Comparison of ENCODE assay signal across 1 cellular context in the genomic region with DNA sequence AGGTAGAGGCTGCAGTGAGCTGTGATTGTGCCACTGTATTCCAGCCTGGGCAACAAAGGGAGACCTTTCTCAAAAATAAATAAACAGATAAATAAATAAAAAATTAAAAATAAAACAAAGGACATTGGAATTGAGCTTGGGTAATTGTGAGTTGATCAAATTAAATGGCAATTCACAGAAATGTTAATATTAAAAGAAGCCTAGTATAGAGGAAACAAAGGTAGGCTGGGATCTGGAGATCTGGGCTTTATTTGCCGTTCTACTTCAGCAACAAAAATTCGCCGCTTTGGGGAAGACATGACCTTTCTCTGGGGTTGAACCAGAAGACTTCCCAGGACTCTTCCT.
TF ChIP-seq lines count a peak whose summit lies in the region.

No MANE protein-coding gene starts in this region.

TF ChIP-seq in GM23338, 12 proteins besides CTCF, POLR2A, EP300 and RAD21 (continued from another document):
- TF ChIP-seq ZNF114 (CRISPR knock-in tag; IDR thresholded peaks at IDR 0.05) = no peak
- no peak for TF ChIP-seq NANOG (IDR thresholded peaks at IDR 0.05; ENCODE audit: borderline replicate concordance)
- no peak for TF ChIP-seq POLR2AphosphoS5 (IDR thresholded peaks at IDR 0.05; ENCODE audit: low read depth)
- TF ChIP-seq JUNB (IDR thresholded peaks at IDR 0.05; ENCODE audit: unreplicated experiment) = no peak
- TF ChIP-seq EZH2phosphoT487 (IDR thresholded peaks at IDR 0.05; ENCODE audit: unreplicated experiment) = no peak
- TF ChIP-seq, protein P1, sequence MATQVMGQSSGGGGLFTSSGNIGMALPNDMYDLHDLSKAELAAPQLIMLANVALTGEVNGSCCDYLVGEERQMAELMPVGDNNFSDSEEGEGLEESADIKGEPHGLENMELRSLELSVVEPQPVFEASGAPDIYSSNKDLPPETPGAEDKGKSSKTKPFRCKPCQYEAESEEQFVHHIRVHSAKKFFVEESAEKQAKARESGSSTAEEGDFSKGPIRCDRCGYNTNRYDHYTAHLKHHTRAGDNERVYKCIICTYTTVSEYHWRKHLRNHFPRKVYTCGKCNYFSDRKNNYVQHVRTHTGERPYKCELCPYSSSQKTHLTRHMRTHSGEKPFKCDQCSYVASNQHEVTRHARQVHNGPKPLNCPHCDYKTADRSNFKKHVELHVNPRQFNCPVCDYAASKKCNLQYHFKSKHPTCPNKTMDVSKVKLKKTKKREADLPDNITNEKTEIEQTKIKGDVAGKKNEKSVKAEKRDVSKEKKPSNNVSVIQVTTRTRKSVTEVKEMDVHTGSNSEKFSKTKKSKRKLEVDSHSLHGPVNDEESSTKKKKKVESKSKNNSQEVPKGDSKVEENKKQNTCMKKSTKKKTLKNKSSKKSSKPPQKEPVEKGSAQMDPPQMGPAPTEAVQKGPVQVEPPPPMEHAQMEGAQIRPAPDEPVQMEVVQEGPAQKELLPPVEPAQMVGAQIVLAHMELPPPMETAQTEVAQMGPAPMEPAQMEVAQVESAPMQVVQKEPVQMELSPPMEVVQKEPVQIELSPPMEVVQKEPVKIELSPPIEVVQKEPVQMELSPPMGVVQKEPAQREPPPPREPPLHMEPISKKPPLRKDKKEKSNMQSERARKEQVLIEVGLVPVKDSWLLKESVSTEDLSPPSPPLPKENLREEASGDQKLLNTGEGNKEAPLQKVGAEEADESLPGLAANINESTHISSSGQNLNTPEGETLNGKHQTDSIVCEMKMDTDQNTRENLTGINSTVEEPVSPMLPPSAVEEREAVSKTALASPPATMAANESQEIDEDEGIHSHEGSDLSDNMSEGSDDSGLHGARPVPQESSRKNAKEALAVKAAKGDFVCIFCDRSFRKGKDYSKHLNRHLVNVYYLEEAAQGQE (IDR thresholded peaks at IDR 0.05; ENCODE audit: unreplicated experiment) = no peak
